Comparison of ENCODE assay signal across 11 cellular contexts in genomic region chr7:23394828-23395227, GRCh38.
DNase-seq lines count a peak whose midpoint lies in the region; ATAC-seq and TF ChIP-seq lines count a peak whose summit lies in the region.
"Had no signal": no experiment of that assay in that cellular context is flagged by ENCODE, and none has a peak within 500 bp of the region (broad histone marks: within the 10 kb centered on the region; RNA-seq: fewer than 3 reads in every experiment).

No MANE protein-coding gene starts in this region.

- TF ChIP-seq CTCF in omental fat pad (IDR thresholded peaks at IDR 0.05), result no peak

- H3K27ac ChIP-seq in muscle layer of duodenum (ENCODE audit: low read length), result peak overlapping the region; percentile 56
- H3K27ac ChIP-seq: right atrium auricular region had no signal

- peak; percentile 12; the same call in 1 of the 3 replicates for ATAC-seq in SK-N-SH treated with all-trans-retinoic acid at 6 μM for 48 hours
- no peak for ATAC-seq in omental fat pad (ENCODE audit: low FRiP score)
- ATAC-seq in GM18520 (IDR thresholded peaks at IDR 0.05; ENCODE audit: unreplicated experiment), result no peak
- no peak for ATAC-seq in left cardiac atrium

- no peaks in the 10 kb centered on the region for H3K9me3 ChIP-seq in muscle layer of duodenum (ENCODE audit: control insufficient read depth in 1 of 2, low read length in 2 of 2)
- H3K9me3 ChIP-seq: right atrium auricular region had no signal

- H3K4me3 ChIP-seq in muscle layer of duodenum (ENCODE audit: low read depth in 1 of 2, low read length in 2 of 2), result no peak overlapping the region
- H3K4me3 ChIP-seq: right atrium auricular region had no signal

- no peaks in the 10 kb centered on the region for H3K27me3 ChIP-seq in muscle layer of duodenum (ENCODE audit: low read depth, low read length)
- H3K27me3 ChIP-seq: right atrium auricular region had no signal

- no peaks in the 10 kb centered on the region for H3K36me3 ChIP-seq in muscle layer of duodenum (ENCODE audit: control insufficient read depth in 1 of 2, insufficient read depth in 2 of 2, low read length in 2 of 2)
- H3K36me3 ChIP-seq: right atrium auricular region had no signal

- H3K4me1 ChIP-seq in muscle layer of duodenum (ENCODE audit: control insufficient read depth in 1 of 2, insufficient read depth in 2 of 2, low read length in 2 of 2), result peaks cover 0 to 4% of the 10 kb centered on the region in 2 donors
- H3K4me1 ChIP-seq: right atrium auricular region had no signal

- peak; percentile 36 for DNase-seq in DMS79 treated with DMSO at 0.1 percent for 48 hours (lab: John Stamatoyannopoulos, UW)
- peak; percentile 73 to 92 for DNase-seq in NCI-H2081 (lab: John Stamatoyannopoulos, UW)
- no peak for DNase-seq in omental fat pad (ENCODE audit: low spot score)
- DNase-seq in left cardiac atrium, result no peak
- no peak for DNase-seq in activated CD4-positive, alpha-beta T cell treated with anti-CD3 and anti-CD28 coated beads, Interleukin-2, amount 50 U/mL, for 48 hours
- DNase-seq: C1 segment of cervical spinal cord, substantia nigra had no signal

- intact Hi-C loops in left cardiac atrium (cut with DNase I), result no loop called here

TF ChIP-seq in SK-N-SH treated with all-trans-retinoic acid at 6 μM for 48 hours, 23 proteins besides CTCF, POLR2A, EP300 and RAD21:
- TF ChIP-seq RARB (CRISPR knock-in tag; IDR thresholded peaks at IDR 0.05), result no peak
- TF ChIP-seq ZC3H10 (CRISPR knock-in tag; IDR thresholded peaks at IDR 0.05), result no peak
- no peak for TF ChIP-seq GLIS3 (CRISPR knock-in tag; IDR thresholded peaks at IDR 0.05)
- TF ChIP-seq PPARA (CRISPR knock-in tag; IDR thresholded peaks at IDR 0.05; ENCODE audit: borderline replicate concordance), result no peak
- TF ChIP-seq TOX (CRISPR knock-in tag; IDR thresholded peaks at IDR 0.05; ENCODE audit: borderline replicate concordance), result no peak
- no peak for TF ChIP-seq OSR1 (CRISPR knock-in tag; IDR thresholded peaks at IDR 0.05)
- TF ChIP-seq BACH2 (CRISPR knock-in tag; IDR thresholded peaks at IDR 0.05; ENCODE audit: borderline replicate concordance), result no peak
- TF ChIP-seq SNAI2 (CRISPR knock-in tag; IDR thresholded peaks at IDR 0.05), result no peak

Comparison
In these comparisons a context has a peak if more than half of its experiments do, and no peak if none do; other contexts are left out.
1. DNase-seq: peak in DMS79 treated with DMSO at 0.1 percent for 48 hours (single experiment) and NCI-H2081 (2 of 2); none in omental fat pad (single experiment), left cardiac atrium (single experiment) and activated CD4-positive, alpha-beta T cell treated with anti-CD3 and anti-CD28 coated beads, Interleukin-2, amount 50 U/mL, for 48 hours (0 of 2).